Comparison of ENCODE assay signal across 1 cellular context in the genomic region with DNA sequence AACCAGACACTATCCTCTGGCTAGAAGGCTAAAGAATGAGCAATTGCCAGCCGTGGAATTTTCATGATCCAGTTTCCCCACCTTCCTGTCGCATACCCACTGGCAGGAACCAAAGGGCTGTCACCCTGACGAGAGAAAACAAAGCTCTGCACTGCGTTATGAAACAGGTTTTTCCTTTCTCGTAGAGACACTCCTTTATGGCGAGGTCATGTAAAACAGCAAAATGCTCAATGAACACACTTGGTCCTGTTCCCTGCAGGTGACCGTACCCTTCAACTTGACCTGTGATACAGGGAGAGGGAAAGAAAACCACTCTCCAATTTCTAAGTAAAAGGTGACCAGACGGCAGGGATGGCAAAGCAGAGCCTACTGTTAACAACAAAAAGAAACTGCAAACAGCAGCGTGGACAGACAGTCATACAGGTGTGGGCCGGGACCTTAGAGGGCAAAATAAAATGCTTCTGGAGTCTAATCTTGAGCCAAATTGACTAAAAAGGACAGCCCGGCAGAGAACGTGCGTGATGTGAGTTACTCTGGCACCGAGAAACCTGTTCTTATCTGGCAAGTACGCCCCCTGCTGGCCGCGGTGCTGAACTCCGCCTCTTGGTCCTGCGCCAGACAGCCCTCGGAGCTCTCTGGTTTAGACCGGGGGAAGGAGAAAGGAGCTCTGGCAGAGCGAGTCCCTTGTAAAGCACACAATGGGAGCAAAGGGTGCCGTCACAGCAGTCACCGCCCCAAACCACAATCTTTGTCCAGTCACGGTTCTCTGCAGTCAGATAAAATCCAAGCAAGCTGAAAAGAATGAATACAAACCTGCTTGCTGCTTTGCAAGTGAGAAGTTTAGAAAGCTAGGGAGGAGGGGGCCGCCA.
A peak's percentile ranks its signal among the peaks of the same experiment; 100 is the strongest.
TF ChIP-seq lines count a peak whose summit lies in the region.

No MANE protein-coding gene starts in this region.

TF ChIP-seq in GM23338, 12 proteins besides CTCF, POLR2A, EP300 and RAD21 (continued from another document):
- TF ChIP-seq STAT1 (IDR thresholded peaks at IDR 0.05; ENCODE audit: unreplicated experiment) (no peak), POLR2AphosphoS5 (IDR thresholded peaks at IDR 0.05; ENCODE audit: low read depth) (no peak), CREB1 (CRISPR knock-in tag; IDR thresholded peaks at IDR 0.05; ENCODE audit: low read depth) (peak; percentile 45; the same call in 1 of the 2 replicates), EZH2 (IDR thresholded peaks at IDR 0.05; ENCODE audit: low read depth, unreplicated experiment) (no peak), ZNF114 (CRISPR knock-in tag; IDR thresholded peaks at IDR 0.05) (no peak)
